Comparison of ENCODE assay signal across 1 cellular context in the genomic region with DNA sequence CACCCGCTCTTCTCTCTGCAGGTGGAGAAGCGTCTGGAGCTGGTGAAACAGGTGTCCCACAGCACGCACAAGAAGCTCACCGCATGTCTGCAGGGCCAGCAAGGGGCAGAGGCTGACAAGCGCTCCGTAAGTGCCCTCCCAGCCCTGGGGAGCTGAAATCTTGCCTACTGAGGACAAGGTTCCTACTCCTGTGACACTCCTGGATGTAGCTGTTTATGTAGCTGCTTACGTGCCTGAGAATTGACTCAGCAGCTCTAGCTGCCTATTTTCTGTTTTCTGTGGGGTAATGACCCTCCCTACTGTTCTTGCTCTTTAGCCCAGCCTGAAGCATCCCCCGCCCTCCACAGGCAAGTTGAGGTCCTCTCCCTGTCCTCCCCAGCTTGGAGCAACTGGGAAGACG.
TF ChIP-seq lines count a peak whose summit lies in the region.

No MANE protein-coding gene starts in this region.

TF ChIP-seq in H1, 55 proteins besides CTCF, POLR2A, EP300 and RAD21:
- TF ChIP-seq KDM1A (IDR thresholded peaks at IDR 0.05; ENCODE audit: borderline replicate concordance, low read length) = no peak
- TF ChIP-seq CBX8 (IDR thresholded peaks at IDR 0.05; ENCODE audit: borderline replicate concordance, low read depth, low read length) = no peak
- TF ChIP-seq BRCA1 (IDR thresholded peaks at IDR 0.05; ENCODE audit: low read depth, low read length) = no peak
- TF ChIP-seq SIRT6 (IDR thresholded peaks at IDR 0.05; ENCODE audit: low read length) = no peak
- no peak for TF ChIP-seq SP2 (IDR thresholded peaks at IDR 0.05; ENCODE audit: low read length)
- TF ChIP-seq CHD7 (IDR thresholded peaks at IDR 0.05; ENCODE audit: insufficient replicate concordance, low read length) = no peak
- TF ChIP-seq, protein P1, sequence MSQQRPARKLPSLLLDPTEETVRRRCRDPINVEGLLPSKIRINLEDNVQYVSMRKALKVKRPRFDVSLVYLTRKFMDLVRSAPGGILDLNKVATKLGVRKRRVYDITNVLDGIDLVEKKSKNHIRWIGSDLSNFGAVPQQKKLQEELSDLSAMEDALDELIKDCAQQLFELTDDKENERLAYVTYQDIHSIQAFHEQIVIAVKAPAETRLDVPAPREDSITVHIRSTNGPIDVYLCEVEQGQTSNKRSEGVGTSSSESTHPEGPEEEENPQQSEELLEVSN (IDR thresholded peaks at IDR 0.05) = no peak
- TF ChIP-seq ASH2L (IDR thresholded peaks at IDR 0.05; ENCODE audit: low read length) = no peak
- no peak for TF ChIP-seq NANOG (IDR thresholded peaks at IDR 0.05; ENCODE audit: insufficient read depth, low read depth, low read length, poor library complexity, severe bottlenecking)
- TF ChIP-seq HDAC2 (IDR thresholded peaks at IDR 0.05; ENCODE audit: borderline replicate concordance in 1 of 2, low read depth in 2 of 2, low read length in 2 of 2) = no peak
- no peak for TF ChIP-seq MAFK (IDR thresholded peaks at IDR 0.05; ENCODE audit: low read depth, low read length)
- TF ChIP-seq TBP (IDR thresholded peaks at IDR 0.05; ENCODE audit: low read depth, low read length) = no peak
- TF ChIP-seq PHF8 (conservative IDR thresholded peaks at IDR 0.05; ENCODE audit: low read depth, low read length) = no peak
- no peak for TF ChIP-seq RNF2 (IDR thresholded peaks at IDR 0.05; ENCODE audit: borderline replicate concordance, low read depth, low read length, missing control alignments, poor library complexity, severe bottlenecking)
TF ChIP-seq in H1: peak in this region for 0.
